Comparison of ENCODE assay signal across 2 cellular contexts in the genomic region with DNA sequence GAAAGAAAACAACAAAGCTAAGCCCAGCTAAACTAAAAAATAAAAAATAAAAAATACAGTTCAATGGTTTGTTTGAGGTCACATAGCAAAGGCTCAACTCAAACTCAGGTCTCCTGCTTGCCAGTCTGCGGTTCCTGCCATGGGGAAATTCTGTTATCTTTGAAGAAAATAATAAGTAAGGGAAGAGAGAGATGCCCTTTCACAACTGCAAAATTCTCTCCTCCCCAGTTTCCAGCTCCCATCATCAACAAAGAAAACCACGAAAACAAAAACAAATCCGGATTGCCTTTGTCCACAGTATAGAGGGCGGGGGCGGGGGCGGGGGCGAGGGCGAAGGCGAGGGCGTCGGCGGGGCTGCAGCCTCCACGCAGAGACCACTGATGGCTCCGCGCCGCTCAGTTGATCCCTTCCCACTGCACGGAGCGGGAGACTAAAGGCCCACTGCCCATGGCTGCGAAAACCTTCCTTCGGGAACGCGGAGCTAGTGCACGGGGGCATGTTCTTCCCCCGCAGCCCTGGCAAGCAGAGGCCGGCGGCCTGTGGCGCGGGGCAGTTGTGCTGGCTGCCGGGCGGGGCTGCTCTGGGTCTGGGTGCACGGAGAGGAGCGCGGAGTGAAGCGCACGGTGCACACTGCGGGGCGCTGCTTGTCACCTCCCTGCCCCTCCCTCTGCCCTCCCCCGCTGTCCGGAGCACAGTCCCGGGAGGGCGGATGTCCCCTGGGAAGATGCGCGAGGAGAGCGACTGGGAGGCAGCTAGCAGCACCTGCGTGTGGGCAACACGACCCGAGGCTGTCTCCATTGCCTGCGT.
A peak's percentile ranks its signal among the peaks of the same experiment; 100 is the strongest.
TF ChIP-seq lines count a peak whose summit lies in the region.

No MANE protein-coding gene starts in this region.

TF ChIP-seq in IMR-90, 13 proteins besides CTCF, POLR2A, EP300 and RAD21 (continued from another document):
- TF ChIP-seq, protein P1, sequence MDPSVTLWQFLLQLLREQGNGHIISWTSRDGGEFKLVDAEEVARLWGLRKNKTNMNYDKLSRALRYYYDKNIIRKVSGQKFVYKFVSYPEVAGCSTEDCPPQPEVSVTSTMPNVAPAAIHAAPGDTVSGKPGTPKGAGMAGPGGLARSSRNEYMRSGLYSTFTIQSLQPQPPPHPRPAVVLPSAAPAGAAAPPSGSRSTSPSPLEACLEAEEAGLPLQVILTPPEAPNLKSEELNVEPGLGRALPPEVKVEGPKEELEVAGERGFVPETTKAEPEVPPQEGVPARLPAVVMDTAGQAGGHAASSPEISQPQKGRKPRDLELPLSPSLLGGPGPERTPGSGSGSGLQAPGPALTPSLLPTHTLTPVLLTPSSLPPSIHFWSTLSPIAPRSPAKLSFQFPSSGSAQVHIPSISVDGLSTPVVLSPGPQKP (IDR thresholded peaks at IDR 0.05; ENCODE audit: borderline replicate concordance, low read depth, low read length), result no peak
- peak; percentile 59; the same call in 1 of the 2 replicates for TF ChIP-seq MAZ (IDR thresholded peaks at IDR 0.05; ENCODE audit: borderline replicate concordance, low read depth, low read length)

TF ChIP-seq in SK-N-SH treated with all-trans-retinoic acid at 6 μM for 48 hours, 23 proteins besides CTCF, POLR2A, EP300 and RAD21 (continued from another document):
- TF ChIP-seq OSR1 (CRISPR knock-in tag; IDR thresholded peaks at IDR 0.05), result no peak
